7 cellular contexts compared by ENCODE assay signal in genomic region chr15:34106423-34106822, GRCh38.
"Had no signal": no experiment of that assay in that cellular context is flagged by ENCODE, and none has a peak within 500 bp of the region (broad histone marks: within the 10 kb centered on the region; RNA-seq: fewer than 3 reads in every experiment).

No MANE protein-coding gene starts in this region.

- FAIRE-seq: HTR-8/SVneo, K562 had no signal

- ATAC-seq: K562 had no signal

- H3K27me3 Mint-ChIP-seq: IgD-negative memory B cell had no signal

- H3K27ac ChIP-seq: HL-60 had no signal

- DNase-seq: IMR-90, KBM-7, KG1 had no signal

- H3K4me3 Mint-ChIP-seq: IgD-negative memory B cell had no signal

- H3K4me3 ChIP-seq: K562 had no signal
